Comparison of ENCODE assay signal across 28 cellular contexts in the genomic region with DNA sequence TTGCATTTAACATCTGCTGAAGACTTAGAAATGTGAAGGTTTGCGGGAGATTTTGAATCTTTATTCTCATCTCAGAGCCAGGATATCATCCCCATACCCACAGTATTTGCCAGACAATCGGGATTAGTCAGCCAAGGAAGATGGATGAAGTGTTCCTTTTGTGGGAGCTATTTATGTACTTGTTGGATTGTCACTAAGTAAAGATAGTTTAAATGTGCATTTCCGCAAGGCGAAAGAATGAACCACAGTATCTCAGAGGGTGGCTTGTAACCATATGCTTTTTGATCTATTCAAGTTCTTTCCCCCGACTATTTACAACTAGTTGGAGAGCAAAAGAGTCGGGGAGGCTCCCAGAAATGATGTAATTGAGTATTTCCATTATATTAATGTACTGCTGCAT.
A peak's percentile ranks its signal among the peaks of the same experiment; 100 is the strongest.
DNase-seq lines count a peak whose midpoint lies in the region; ATAC-seq, FAIRE-seq and TF ChIP-seq lines count a peak whose summit lies in the region.
"Had no signal": no experiment of that assay in that cellular context is flagged by ENCODE, and none has a peak within 500 bp of the region (broad histone marks: within the 10 kb centered on the region; RNA-seq: fewer than 3 reads in every experiment).

No MANE protein-coding gene starts in this region.

- POLR2A ChIA-PET in HEK293T (lab: Yijun Ruan, JAX): no interaction called here

- no peak for FAIRE-seq in HTR-8/SVneo (lab: Jason Lieb, UNC)
- FAIRE-seq: endothelial cell of umbilical vein, frontal cortex had no signal

- DNase-seq in Ammon's horn (ENCODE audit: low spot score) (peak; percentile 4), NCI-H146 (lab: John Stamatoyannopoulos, UW) (peak; percentile 28), astrocyte of the hippocampus (ENCODE audit: low read depth, low spot score) (peak; percentile 14), fibroblast of villous mesenchyme (ENCODE audit: low read depth) (peak; percentile 1), HEK293T (ENCODE audit: extremely low spot score) (no peak), HTR-8/SVneo (ENCODE audit: insufficient read length, low spot score) (no peak)
- DNase-seq: activated CD4-positive, alpha-beta T cell treated with anti-CD3 and anti-CD28 coated beads, Interleukin-2, amount 10 ng/mL, durations not matched to agents 24 days and 14 days; activated CD8-positive, alpha-beta memory T cell treated with anti-CD3 and anti-CD28 coated beads, Interleukin-2, amount 10 ng/mL, durations not matched to agents 7 days and 5 days; activated naive CD4-positive, alpha-beta T cell treated with anti-CD3 and anti-CD28 coated beads for 36 hours; activated T-cell treated with anti-CD3 and anti-CD28 coated beads, Interleukin-2, amount 50 U/mL, for 72 hours; amygdala; CD4-positive, alpha-beta memory T cell; DMS153; GM23248; hypothalamus; Karpas-422; natural killer cell; NCI-H187 treated with DMSO at 0.1 percent for 48 hours; NCI-H526 treated with DMSO at 0.1 percent for 48 hours; RPMI8226; SK-N-SH; stimulated activated CD4-positive, alpha-beta T cell treated with anti-CD3 and anti-CD28 coated beads, Interleukin-2, amount 100 ng/mL, for 48 hours; T-helper 17 cell had no signal

- ATAC-seq in HG02884 (IDR thresholded peaks at IDR 0.05; ENCODE audit: unreplicated experiment): no peak
- ATAC-seq in HG02852 (IDR thresholded peaks at IDR 0.05; ENCODE audit: unreplicated experiment): no peak
- ATAC-seq: activated CD8-positive, alpha-beta memory T cell treated with anti-CD3 and anti-CD28 coated beads, Interleukin-2, amount 10 ng/mL, durations not matched to agents 7 days and 5 days; activated T-cell treated with anti-CD3 and anti-CD28 coated beads, Interleukin-2, amount 50 U/mL, for 72 hours; natural killer cell; T-helper 17 cell had no signal

- H3K4me3 ChIP-seq in fibroblast of villous mesenchyme (ENCODE audit: low read depth, low read length): no peak overlapping the region
- H3K4me3 ChIP-seq: GM23248, suprapubic skin had no signal

- CTCF ChIA-PET in HEK293T (lab: Yijun Ruan, JAX): no interaction called here

- TF ChIP-seq CTCF in fibroblast of villous mesenchyme (IDR thresholded peaks at IDR 0.05; ENCODE audit: insufficient read depth, low read depth, low read length): no peak

TF ChIP-seq in HEK293T, 16 proteins besides CTCF, POLR2A, EP300 and RAD21:
- TF ChIP-seq HDGF (IDR thresholded peaks at IDR 0.05; ENCODE audit: borderline replicate concordance) (no peak), FOXA1 (IDR thresholded peaks at IDR 0.05) (no peak), TARDBP (IDR thresholded peaks at IDR 0.05) (no peak), SP1 (IDR thresholded peaks at IDR 0.05) (no peak), ZNF384 (IDR thresholded peaks at IDR 0.05) (no peak), ARNT (IDR thresholded peaks at IDR 0.05) (no peak)
- TF ChIP-seq, protein P1, sequence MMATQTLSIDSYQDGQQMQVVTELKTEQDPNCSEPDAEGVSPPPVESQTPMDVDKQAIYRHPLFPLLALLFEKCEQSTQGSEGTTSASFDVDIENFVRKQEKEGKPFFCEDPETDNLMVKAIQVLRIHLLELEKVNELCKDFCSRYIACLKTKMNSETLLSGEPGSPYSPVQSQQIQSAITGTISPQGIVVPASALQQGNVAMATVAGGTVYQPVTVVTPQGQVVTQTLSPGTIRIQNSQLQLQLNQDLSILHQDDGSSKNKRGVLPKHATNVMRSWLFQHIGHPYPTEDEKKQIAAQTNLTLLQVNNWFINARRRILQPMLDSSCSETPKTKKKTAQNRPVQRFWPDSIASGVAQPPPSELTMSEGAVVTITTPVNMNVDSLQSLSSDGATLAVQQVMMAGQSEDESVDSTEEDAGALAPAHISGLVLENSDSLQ (IDR thresholded peaks at IDR 0.05): no peak

Comparison
In these comparisons a context has a peak if more than half of its experiments do, and no peak if none do; other contexts are left out.
1. DNase-seq: peak in Ammon's horn (single experiment), NCI-H146 (single experiment), astrocyte of the hippocampus (single experiment) and fibroblast of villous mesenchyme (single experiment); none in HEK293T (single experiment) and HTR-8/SVneo (single experiment).